8 cellular contexts compared by ENCODE assay signal in the genomic region with DNA sequence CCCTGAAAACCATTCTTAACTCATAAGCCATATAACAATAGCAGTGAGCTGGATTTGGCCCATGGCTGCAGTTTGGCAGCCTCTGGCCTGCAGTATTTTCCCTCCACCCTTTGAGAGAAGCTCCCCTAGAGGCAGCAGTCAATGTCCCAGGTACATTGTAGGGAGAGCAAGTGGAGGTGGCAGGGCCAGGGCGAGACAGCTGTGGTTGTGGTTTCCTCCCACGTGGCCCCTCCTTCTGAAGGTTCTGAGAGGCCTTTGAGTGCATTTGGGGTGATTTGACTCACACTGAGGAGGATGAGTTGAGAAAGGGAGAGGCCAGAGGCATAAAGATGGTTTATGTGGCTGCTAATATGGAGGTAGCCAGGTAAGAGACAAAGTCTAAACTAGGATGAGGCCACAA. TPM values are rescaled to one million over a fixed set of nuclear protein-coding genes. Genes with fewer than 3 reads are reported as not detected.
DNase-seq lines count a peak whose midpoint lies in the region; ATAC-seq and TF ChIP-seq lines count a peak whose summit lies in the region.

No MANE protein-coding gene starts in this region.

- intact Hi-C loops in gastrocnemius medialis (cut with DNase I; ENCODE audit: low total_unique reads) (no loop called here), breast epithelium (cut with DNase I; ENCODE audit: low total_unique reads) (no loop called here)

- H3K9me3 ChIP-seq in gastrocnemius medialis (no peaks in the 10 kb centered on the region), breast epithelium (no peaks in the 10 kb centered on the region)

- in situ Hi-C loops in gastrocnemius medialis (cut with MboI; ENCODE audit: low sequenced_read_pairs in 4 of 4) = no loop called here

- ATAC-seq in GM19455 (IDR thresholded peaks at IDR 0.05; ENCODE audit: unreplicated experiment) = peak; percentile 100
- ATAC-seq in HG03432 (IDR thresholded peaks at IDR 0.05; ENCODE audit: unreplicated experiment) = peak; percentile 100
- ATAC-seq in gastrocnemius medialis = no peak

- TF ChIP-seq POLR2A in gastrocnemius medialis (IDR thresholded peaks at IDR 0.05) (no peak), breast epithelium (IDR thresholded peaks at IDR 0.05) (no peak)

- no peak overlapping the region for H3K27ac ChIP-seq in gastrocnemius medialis
- H3K27ac ChIP-seq in breast epithelium = no peak overlapping the region

- H3K27me3 ChIP-seq in gastrocnemius medialis (peaks cover 0 to 2% (median 0%) of the 10 kb centered on the region in 3 donors), breast epithelium (no peaks in the 10 kb centered on the region)

- H3K36me3 ChIP-seq in gastrocnemius medialis = no peaks in the 10 kb centered on the region
- H3K36me3 ChIP-seq in breast epithelium = no peaks in the 10 kb centered on the region

- H3K4me1 ChIP-seq in gastrocnemius medialis = no peaks in the 10 kb centered on the region
- no peaks in the 10 kb centered on the region for H3K4me1 ChIP-seq in breast epithelium

- no peak overlapping the region for H3K4me3 ChIP-seq in gastrocnemius medialis
- H3K4me3 ChIP-seq in breast epithelium = no peak overlapping the region

- no peak for TF ChIP-seq CTCF in gastrocnemius medialis (IDR thresholded peaks at IDR 0.05 in 4 of 5, conservative IDR thresholded peaks at IDR 0.05 in 1 of 5)
- TF ChIP-seq CTCF in breast epithelium (IDR thresholded peaks at IDR 0.05) = no peak

- DNase-seq in activated T-cell treated with anti-CD3 and anti-CD28 coated beads, Interleukin-2, amount 50 U/mL, for 48 hours = peak; percentile 78 to 82
- peak; percentile 25 to 34 for DNase-seq in stimulated activated CD8-positive, alpha-beta memory T cell treated with anti-CD3 and anti-CD28 coated beads, Interleukin-7, amount 100 ng/mL, for 4 hours (ENCODE audit: low read depth in 2 of 2)
- DNase-seq in gastrocnemius medialis = no peak
- no peak for DNase-seq in globus pallidus (ENCODE audit: low spot score)
- DNase-seq in breast epithelium (ENCODE audit: low spot score in 2 of 2) = no peak
- DNase-seq in pons (ENCODE audit: low spot score) = no peak

RNA-seq across cellular contexts. Expression of gene LDAH, which starts 45.5 kb away (rescaled TPM):
- total RNA-seq in gastrocnemius medialis (1 to 10 TPM in 3 of 4 donors, under 1 TPM in 1; 0.97 to 2.2 (median 1.4) TPM), breast epithelium (10 to 100 TPM; 12.3 to 17.0 (median 12.5) TPM)

Comparison
In these comparisons a context has a peak if more than half of its experiments do, and no peak if none do; other contexts are left out.
1. ATAC-seq: peak in GM19455 (single experiment) and HG03432 (single experiment); none in gastrocnemius medialis (0 of 2).
2. DNase-seq: peak in activated T-cell treated with anti-CD3 and anti-CD28 coated beads, Interleukin-2, amount 50 U/mL, for 48 hours (2 of 2) and stimulated activated CD8-positive, alpha-beta memory T cell treated with anti-CD3 and anti-CD28 coated beads, Interleukin-7, amount 100 ng/mL, for 4 hours (2 of 2); none in gastrocnemius medialis (0 of 2), globus pallidus (single experiment), breast epithelium (0 of 2) and pons (single experiment).
3. RNA of gene LDAH, which starts 45.5 kb away (total RNA-seq): 12.3 to 17.0 TPM in breast epithelium; 0.97 to 2.2 TPM in gastrocnemius medialis; every median in the first group is over 4 times any median in the second.